In the genomic region with DNA sequence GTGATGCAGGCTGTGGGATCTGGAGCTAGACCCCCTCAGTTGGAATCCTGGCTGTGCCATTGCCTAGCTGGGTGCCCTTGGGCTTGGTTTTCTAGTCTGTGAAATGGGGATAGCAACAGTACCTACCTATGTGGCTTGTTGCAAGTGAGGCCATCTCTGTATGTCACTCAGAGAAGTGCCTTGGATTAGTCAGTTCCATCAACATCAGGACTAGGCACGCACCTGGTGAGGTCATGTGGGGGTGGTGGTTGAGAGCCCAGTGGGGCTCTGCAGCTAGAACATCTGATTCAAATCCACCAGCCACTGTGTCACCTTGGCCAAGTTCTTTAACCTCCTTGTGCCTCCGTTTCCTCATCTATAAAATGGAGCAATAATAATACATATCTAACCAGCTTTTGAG, we compare ENCODE assay signal across 1 cellular context.
TF ChIP-seq lines count a peak whose summit lies in the region.

No MANE protein-coding gene starts in this region.

TF ChIP-seq in HepG2, 621 proteins besides CTCF, POLR2A, EP300 and RAD21:
- peak; percentile 71 for TF ChIP-seq ZNF629 (CRISPR knock-in tag; conservative IDR thresholded peaks at IDR 0.05)
- no peak for TF ChIP-seq ZNF3 (CRISPR knock-in tag; IDR thresholded peaks at IDR 0.05)
